Comparison of ENCODE assay signal across 1 cellular context in the genomic region with DNA sequence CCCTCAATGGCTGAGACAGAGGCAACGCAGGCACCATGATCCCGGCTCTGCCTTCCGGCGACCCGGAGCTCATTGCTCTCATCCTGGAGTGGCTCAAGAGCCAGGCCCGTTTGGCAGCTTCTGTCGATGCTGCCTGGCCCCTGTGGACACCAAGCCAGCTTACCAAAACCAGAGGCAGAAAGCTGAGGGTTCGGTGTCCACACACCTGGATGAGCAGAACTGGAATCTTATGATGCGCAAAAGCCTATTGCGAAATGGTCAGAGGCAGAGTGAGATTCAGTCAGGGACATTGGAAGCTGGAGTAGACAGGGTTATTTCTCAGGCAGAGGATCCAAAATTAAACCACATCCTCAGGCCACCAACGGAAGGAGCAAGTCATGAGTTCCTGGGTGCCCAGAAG.
TF ChIP-seq lines count a peak whose summit lies in the region.

No MANE protein-coding gene starts in this region.

TF ChIP-seq in IMR-90, 13 proteins besides CTCF, POLR2A, EP300 and RAD21:
- no peak for TF ChIP-seq RCOR1 (IDR thresholded peaks at IDR 0.05; ENCODE audit: insufficient replicate concordance, low read length)
- peak; percentile 64 for TF ChIP-seq CEBPB (IDR thresholded peaks at IDR 0.05; ENCODE audit: low read depth, low read length)
TF ChIP-seq in IMR-90: peak in this region for 1.
